17 cellular contexts compared by ENCODE assay signal in the genomic region with DNA sequence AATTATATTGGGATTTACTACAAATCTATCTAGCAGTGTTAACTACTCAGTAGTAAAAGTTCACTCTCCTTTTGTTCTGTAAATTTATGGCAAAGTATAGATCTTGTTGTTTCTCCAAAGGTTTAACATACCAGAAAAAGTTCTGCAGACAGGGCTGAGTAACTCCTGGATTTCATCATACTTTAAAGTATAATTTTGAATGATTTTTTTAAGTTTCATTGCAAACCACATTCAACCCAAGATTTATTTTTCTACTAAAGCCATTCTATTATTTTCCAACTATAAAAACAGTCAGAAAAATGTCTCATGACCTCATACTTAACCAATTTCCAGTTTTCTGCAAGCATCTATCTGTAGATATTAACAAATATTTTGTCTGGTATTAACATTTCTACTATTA.
DNase-seq lines count a peak whose midpoint lies in the region; ATAC-seq, FAIRE-seq and TF ChIP-seq lines count a peak whose summit lies in the region.
"Had no signal": no experiment of that assay in that cellular context is flagged by ENCODE, and none has a peak within 500 bp of the region (broad histone marks: within the 10 kb centered on the region; RNA-seq: fewer than 3 reads in every experiment).

No MANE protein-coding gene starts in this region.

- no peak for FAIRE-seq in astrocyte (lab: Jason Lieb, UNC)
- FAIRE-seq: RCC 7860 had no signal

- no peak overlapping the region for H3K27ac ChIP-seq in astrocyte (ENCODE audit: low read depth, low read length)
- H3K27ac ChIP-seq: BLaER1 treated with 17β-estradiol and CSF1 and Interleukin-3, amounts not matched to agents 10 nM and 100 nM; HL-60; SJCRH30 had no signal

- H3K4me1 Mint-ChIP-seq in astrocyte (ENCODE audit: low read depth, unreplicated experiment) (no peaks in the 10 kb centered on the region), natural killer cell (no peaks in the 10 kb centered on the region)
- H3K4me1 Mint-ChIP-seq: CD8-positive, alpha-beta memory T cell had no signal

- H3K27me3 Mint-ChIP-seq in astrocyte (ENCODE audit: low read depth, unreplicated experiment) (no peaks in the 10 kb centered on the region), natural killer cell (ENCODE audit: low read depth in 2 of 2) (no peaks in the 10 kb centered on the region)
- H3K27me3 Mint-ChIP-seq: CD8-positive, alpha-beta memory T cell had no signal

- no peak overlapping the region for H3K9ac ChIP-seq in astrocyte (ENCODE audit: low read length)
- no peak overlapping the region for H3K9ac ChIP-seq in skeletal muscle satellite cell (ENCODE audit: low read depth, low read length)
- H3K9ac ChIP-seq: BLaER1 treated with 17β-estradiol and CSF1 and Interleukin-3, amounts not matched to agents 10 nM and 100 nM had no signal

- no peak for TF ChIP-seq CTCF in astrocyte (IDR thresholded peaks at IDR 0.05; ENCODE audit: insufficient read depth, low read depth, low read length)
- TF ChIP-seq CTCF in fibroblast of the aortic adventitia (IDR thresholded peaks at IDR 0.05; ENCODE audit: insufficient read depth, low read length), result no peak
- no peak for TF ChIP-seq CTCF in omental fat pad (IDR thresholded peaks at IDR 0.05)
- no peak for TF ChIP-seq CTCF in natural killer cell (IDR thresholded peaks at IDR 0.05)

- H3K79me2 ChIP-seq in astrocyte (ENCODE audit: insufficient read depth, low read length), result no peaks in the 10 kb centered on the region

- no peaks in the 10 kb centered on the region for H3K27me3 ChIP-seq in astrocyte (ENCODE audit: insufficient read depth, low read length)
- H3K27me3 ChIP-seq in skeletal muscle satellite cell (ENCODE audit: control insufficient read depth, insufficient read depth, low read length), result no peaks in the 10 kb centered on the region
- H3K27me3 ChIP-seq: BLaER1 treated with 17β-estradiol and CSF1 and Interleukin-3, amounts not matched to agents 10 nM and 100 nM; SJCRH30 had no signal

- no peaks in the 10 kb centered on the region for H4K20me1 ChIP-seq in astrocyte (ENCODE audit: insufficient read depth, low read length)
- H4K20me1 ChIP-seq: BLaER1 treated with 17β-estradiol and CSF1 and Interleukin-3, amounts not matched to agents 10 nM and 100 nM had no signal

- intact Hi-C loops in natural killer cell (cut with micrococcal nuclease), result no loop called here

- H3K9me3 Mint-ChIP-seq in astrocyte (ENCODE audit: unreplicated experiment) (no peaks in the 10 kb centered on the region), natural killer cell (peaks cover 8 to 13% of the 10 kb centered on the region in 2 donors)

- H3K36me3 Mint-ChIP-seq in astrocyte (ENCODE audit: low read depth, unreplicated experiment) (no peaks in the 10 kb centered on the region), natural killer cell (no peaks in the 10 kb centered on the region)
- H3K36me3 Mint-ChIP-seq: CD8-positive, alpha-beta memory T cell had no signal

- H3K4me3 ChIP-seq in astrocyte (ENCODE audit: insufficient read depth, low read depth, low read length), result no peak overlapping the region
- H3K4me3 ChIP-seq in fibroblast of the aortic adventitia (ENCODE audit: low read depth, low read length), result no peak overlapping the region
- H3K4me3 ChIP-seq in skeletal muscle satellite cell (ENCODE audit: low read length), result no peak overlapping the region
- H3K4me3 ChIP-seq: BLaER1 treated with 17β-estradiol and CSF1 and Interleukin-3, amounts not matched to agents 10 nM and 100 nM; SJCRH30 had no signal

- H3K36me3 ChIP-seq in astrocyte (ENCODE audit: insufficient read depth, low read length), result no peaks in the 10 kb centered on the region
- H3K36me3 ChIP-seq in skeletal muscle satellite cell (ENCODE audit: insufficient read depth, low read length), result no peaks in the 10 kb centered on the region
- H3K36me3 ChIP-seq: BLaER1 treated with 17β-estradiol and CSF1 and Interleukin-3, amounts not matched to agents 10 nM and 100 nM; SJCRH30 had no signal

- H3K27ac Mint-ChIP-seq in astrocyte (ENCODE audit: unreplicated experiment) (no peak overlapping the region), natural killer cell (no peak overlapping the region)
- H3K27ac Mint-ChIP-seq: CD8-positive, alpha-beta memory T cell had no signal

- H3K4me2 ChIP-seq in astrocyte (ENCODE audit: low read length) (no peak overlapping the region), skeletal muscle satellite cell (ENCODE audit: low read length) (peak overlapping the region; percentile 21)
- H3K4me2 ChIP-seq: BLaER1 treated with 17β-estradiol and CSF1 and Interleukin-3, amounts not matched to agents 10 nM and 100 nM had no signal

- DNase-seq in GM03348 (ENCODE audit: low spot score), result peak; percentile 31
- DNase-seq in astrocyte (ENCODE audit: low read depth), result peak; percentile 14
- DNase-seq in fibroblast of the aortic adventitia (ENCODE audit: low read depth), result peak; percentile 39
- DNase-seq in mucosa of gallbladder (ENCODE audit: low spot score), result no peak
- no peak for DNase-seq in omental fat pad (ENCODE audit: low spot score)
- no peak for DNase-seq in natural killer cell
- DNase-seq: Calu3; CD8-positive, alpha-beta memory T cell; GDM1; GOT3; HCEC 1CT; KG1 had no signal

- no peak overlapping the region for H2AFZ ChIP-seq in astrocyte (ENCODE audit: low read depth, low read length)

- no peaks in the 10 kb centered on the region for H3K4me1 ChIP-seq in astrocyte (ENCODE audit: insufficient read depth, low read length)
- H3K4me1 ChIP-seq in skeletal muscle satellite cell (ENCODE audit: control insufficient read depth, insufficient read depth, low read length), result peaks cover 20% of the 10 kb centered on the region
- H3K4me1 ChIP-seq: BLaER1 treated with 17β-estradiol and CSF1 and Interleukin-3, amounts not matched to agents 10 nM and 100 nM; SJCRH30 had no signal

- H3K4me3 Mint-ChIP-seq in astrocyte (ENCODE audit: unreplicated experiment), result no peak overlapping the region
- H3K4me3 Mint-ChIP-seq in natural killer cell, result no peak overlapping the region
- H3K4me3 Mint-ChIP-seq: CD8-positive, alpha-beta memory T cell had no signal

- H3K9me3 ChIP-seq in astrocyte (ENCODE audit: insufficient read depth, low read depth, low read length) (no peaks in the 10 kb centered on the region), skeletal muscle satellite cell (replicated peaks; ENCODE audit: low read length) (no peaks in the 10 kb centered on the region)
- H3K9me3 ChIP-seq: BLaER1 treated with 17β-estradiol and CSF1 and Interleukin-3, amounts not matched to agents 10 nM and 100 nM; SJCRH30 had no signal

- ATAC-seq in omental fat pad (ENCODE audit: low FRiP score), result no peak
- ATAC-seq in natural killer cell, result no peak

Comparison
In these comparisons a context has a peak if more than half of its experiments do, and no peak if none do; other contexts are left out.
1. DNase-seq: peak in GM03348 (single experiment), astrocyte (single experiment) and fibroblast of the aortic adventitia (single experiment); none in mucosa of gallbladder (single experiment), omental fat pad (single experiment) and natural killer cell (single experiment).